Comparison of ENCODE assay signal across 9 cellular contexts in genomic region chr1:211132681-211133392, GRCh38. TPM values are rescaled to one million over a fixed set of nuclear protein-coding genes. Genes with fewer than 3 reads are reported as not detected.
DNase-seq lines count a peak whose midpoint lies in the region; ATAC-seq, FAIRE-seq and TF ChIP-seq lines count a peak whose summit lies in the region.
"Had no signal": no experiment of that assay in that cellular context is flagged by ENCODE, and none has a peak within 500 bp of the region (broad histone marks: within the 10 kb centered on the region; RNA-seq: fewer than 3 reads in every experiment).

No MANE protein-coding gene starts in this region.

- in situ Hi-C loops in Caki2 (cut with HindIII; ENCODE audit: low pct_unique_long_range_greater_than_20kb, low sequenced_read_pairs): no loop called here

- H3K27me3 ChIP-seq in WERI-Rb-1 (ENCODE audit: insufficient read depth, low read depth, severe bottlenecking) (peaks cover 14% of the 10 kb centered on the region), iPS-15b (ENCODE audit: control insufficient read depth, insufficient read depth, low read length) (peaks cover 25% of the 10 kb centered on the region)

- FAIRE-seq in urothelium cell line (lab: Jason Lieb, UNC): no peak
- FAIRE-seq: colon had no signal

- no peak for TF ChIP-seq CTCF in WERI-Rb-1 (IDR thresholded peaks at IDR 0.05; ENCODE audit: low read depth, low read length)

- no peaks in the 10 kb centered on the region for H3K9me3 ChIP-seq in WERI-Rb-1 (ENCODE audit: severe bottlenecking)
- no peaks in the 10 kb centered on the region for H3K9me3 ChIP-seq in iPS-15b (ENCODE audit: control insufficient read depth, insufficient read depth, low read length)

- H3K27ac ChIP-seq in WERI-Rb-1: no peak overlapping the region

- H3K4me1 ChIP-seq in iPS-15b (ENCODE audit: control insufficient read depth, insufficient read depth, low read length): peaks cover 7% of the 10 kb centered on the region

- H3K4me3 ChIP-seq in WERI-Rb-1 (ENCODE audit: low read depth, low read length): peak overlapping the region; percentile 61
- peak overlapping the region; percentile 66 for H3K4me3 ChIP-seq in iPS-15b (ENCODE audit: low read depth, low read length)
- peak overlapping the region; percentile 58 for H3K4me3 ChIP-seq in skeletal muscle cell (ENCODE audit: low read depth, low read length)

- no peak overlapping the region for H3K9ac ChIP-seq in iPS-15b (ENCODE audit: low read depth, low read length)

- DNase-seq in Caki2 (ENCODE audit: low read depth) (peak; percentile 3), WERI-Rb-1 (no peak), skeletal muscle cell (ENCODE audit: low read depth) (no peak), urothelium cell line (ENCODE audit: low spot score) (no peak), NAMALWA (ENCODE audit: low spot score) (no peak), ureter (ENCODE audit: low spot score) (no peak)

- ATAC-seq in GM19463 (IDR thresholded peaks at IDR 0.05; ENCODE audit: unreplicated experiment): no peak

- H3K36me3 ChIP-seq in WERI-Rb-1 (no peaks in the 10 kb centered on the region), iPS-15b (ENCODE audit: control insufficient read depth, insufficient read depth, low read length) (no peaks in the 10 kb centered on the region)

RNA-seq across cellular contexts. Expression of gene KCNH1, which starts 1.1 kb away (rescaled TPM):
- 1.4 and 2.0 TPM in 2 replicates for total RNA-seq in Caki2 (2014; rRNA removed; shearing (Covaris generic); ENCODE audit: low replicate concordance)
- 0.86 TPM for total RNA-seq in ureter
